ENCODE assay signal across 13 cellular contexts in the genomic region with DNA sequence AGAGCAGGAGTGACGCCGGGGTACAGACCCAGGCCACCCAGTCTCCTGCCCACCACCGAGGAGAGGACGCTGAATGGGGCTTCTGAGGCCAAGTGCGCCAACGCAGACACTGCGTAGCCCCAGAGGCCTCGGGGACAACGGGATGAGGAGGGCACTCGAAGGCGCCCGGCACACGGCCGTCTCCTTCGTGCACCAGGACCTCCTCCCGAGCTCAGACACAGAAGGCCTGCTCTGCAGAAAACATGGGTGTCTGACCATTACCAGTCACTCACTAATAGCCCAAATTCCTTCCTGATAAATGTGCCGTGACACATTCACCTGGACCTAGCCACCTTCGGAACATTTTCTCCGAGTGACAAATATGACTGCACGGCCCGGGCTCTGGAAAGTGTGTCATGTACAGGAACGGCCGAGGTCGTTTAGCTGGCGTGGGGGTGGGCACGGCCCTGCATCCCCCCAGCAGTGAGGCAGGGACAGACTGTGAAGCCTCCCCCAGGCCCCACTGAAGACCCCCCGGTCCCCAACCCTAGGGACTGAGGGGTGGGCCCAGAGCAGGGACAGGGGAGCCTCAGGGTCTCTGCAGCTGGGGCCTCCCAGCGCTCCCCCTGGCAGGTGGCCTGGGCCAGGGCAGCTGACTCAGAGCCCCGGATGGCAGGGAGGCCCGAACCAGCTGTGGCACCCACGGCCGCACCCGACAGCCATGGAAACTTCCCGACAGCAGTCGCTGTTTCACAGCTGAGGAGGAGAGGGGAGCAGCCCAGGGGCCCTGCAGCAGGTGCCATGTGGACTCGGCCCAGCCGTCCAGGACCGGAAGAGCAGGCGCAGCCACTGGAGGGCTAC. TPM values are rescaled to one million over a fixed set of nuclear protein-coding genes. Genes with fewer than 3 reads are reported as not detected.
DNase-seq lines count a peak whose midpoint lies in the region; ATAC-seq, FAIRE-seq and TF ChIP-seq lines count a peak whose summit lies in the region.
"Had no signal": no experiment of that assay in that cellular context is flagged by ENCODE, and none has a peak within 500 bp of the region (broad histone marks: within the 10 kb centered on the region; RNA-seq: fewer than 3 reads in every experiment).

No MANE protein-coding gene starts in this region.

- no peak overlapping the region for H3K27ac Mint-ChIP-seq in CD4-positive, alpha-beta memory T cell
- H3K27ac Mint-ChIP-seq: WTC11 had no signal

- TF ChIP-seq CTCF in Panc1 (IDR thresholded peaks at IDR 0.05) = no peak
- TF ChIP-seq CTCF in kidney (IDR thresholded peaks at IDR 0.05; ENCODE audit: borderline replicate concordance, extremely low read depth, insufficient read depth) = no peak

- no peak overlapping the region for H3K27ac ChIP-seq in Panc1 (ENCODE audit: low read length)
- no peak overlapping the region for H3K27ac ChIP-seq in kidney (ENCODE audit: low read depth in 2 of 2, low read length in 2 of 2)
- H3K27ac ChIP-seq in skin epidermis = peak overlapping the region in 18 of 21 experiments; percentile 4 to 85 (median 72)
- no peak overlapping the region for H3K27ac ChIP-seq in CD4-positive, alpha-beta memory T cell (ENCODE audit: low read depth, low read length)
- H3K27ac ChIP-seq: A549, pancreas had no signal

- H3K4me3 ChIP-seq in Panc1 (ENCODE audit: low read depth in 2 of 2, low read length in 2 of 2) (no peak overlapping the region), kidney (ENCODE audit: low read length in 2 of 2) (no peak overlapping the region), skin epidermis (no peak overlapping the region)
- no peak overlapping the region for H3K4me3 ChIP-seq in CD4-positive, alpha-beta memory T cell (ENCODE audit: low read length in 2 of 2)
- H3K4me3 ChIP-seq: A549, pancreas had no signal

- intact Hi-C loops in Panc1 (cut with micrococcal nuclease; ENCODE audit: unreplicated experiment) = no loop called here
- intact Hi-C loops in kidney (cut with DNase I) = no loop called here
- intact Hi-C loops in CD4-positive, alpha-beta memory T cell (cut with micrococcal nuclease) = no loop called here

- peak; percentile 25 for DNase-seq in activated CD4-positive, CD25-positive, alpha-beta regulatory T cell treated with anti-CD3 and anti-CD28 coated beads, Interleukin-2, amount 50 U/mL, for 72 hours
- DNase-seq in activated CD4-positive, CD25-positive, alpha-beta regulatory T cell (lab: John Stamatoyannopoulos, UW) = no peak
- DNase-seq in Panc1 (ENCODE audit: low read depth, low spot score) (no peak), kidney (peak; percentile 63), A172 (ENCODE audit: low spot score) (no peak), COLO668 (lab: John Stamatoyannopoulos, UW; ENCODE audit: unreplicated experiment) (no peak)
- no peak for DNase-seq in CD4-positive, alpha-beta memory T cell
- DNase-seq: activated gamma-delta T cell had no signal

- in situ Hi-C loops in Panc1 (cut with HindIII; ENCODE audit: low pct_unique_long_range_greater_than_20kb, low sequenced_read_pairs) = no loop called here

- no peak overlapping the region for H3K4me3 Mint-ChIP-seq in CD4-positive, alpha-beta memory T cell
- H3K4me3 Mint-ChIP-seq: WTC11 had no signal

- no peaks in the 10 kb centered on the region for H3K27me3 ChIP-seq in Panc1 (ENCODE audit: control insufficient read depth, insufficient read depth, low read length)
- no peaks in the 10 kb centered on the region for H3K27me3 ChIP-seq in CD4-positive, alpha-beta memory T cell (ENCODE audit: insufficient read depth, low read length)
- H3K27me3 ChIP-seq: pancreas had no signal

- no peaks in the 10 kb centered on the region for H3K4me1 Mint-ChIP-seq in CD4-positive, alpha-beta memory T cell
- H3K4me1 Mint-ChIP-seq: WTC11 had no signal

- BruUV-seq in Panc1 (replicated peaks; lab: Mats Ljungman, UMichigan) = no TSS peak

- POLR2A ChIA-PET in Panc1 (lab: Charles Lee) = no interaction called here
- POLR2A ChIA-PET in CD4-positive, alpha-beta memory T cell (lab: Charles Lee; ENCODE audit: partially characterized antibody) = no interaction called here

- peaks cover 0 to 3% of the 10 kb centered on the region in 2 donors for H3K27me3 Mint-ChIP-seq in CD4-positive, alpha-beta memory T cell

- no peak overlapping the region for H3K9ac ChIP-seq in kidney (ENCODE audit: low read length in 2 of 2)

- no peak for FAIRE-seq in kidney (lab: Jason Lieb, UNC)
- FAIRE-seq: A549, keratinocyte, pancreas had no signal

- no peaks in the 10 kb centered on the region for H3K4me1 ChIP-seq in Panc1 (ENCODE audit: control insufficient read depth, insufficient read depth, low read length)
- peaks cover 0 to 3% of the 10 kb centered on the region in 2 donors for H3K4me1 ChIP-seq in kidney (ENCODE audit: control insufficient read depth in 1 of 2, insufficient read depth in 1 of 2, low read depth in 1 of 2, low read length in 2 of 2)
- H3K4me1 ChIP-seq in CD4-positive, alpha-beta memory T cell (ENCODE audit: insufficient read depth, low read length) = no peaks in the 10 kb centered on the region
- H3K4me1 ChIP-seq: A549, pancreas had no signal

- CTCF ChIA-PET in Panc1 (lab: Charles Lee) = no interaction called here
- CTCF ChIA-PET in CD4-positive, alpha-beta memory T cell (lab: Charles Lee; ENCODE audit: partially characterized antibody) = no interaction called here

- H3K36me3 Mint-ChIP-seq in CD4-positive, alpha-beta memory T cell = no peaks in the 10 kb centered on the region
- H3K36me3 Mint-ChIP-seq: WTC11 had no signal

- ATAC-seq in Panc1 = peak; percentile 63
- ATAC-seq: pancreas, WTC11 had no signal

- H3K9me3 Mint-ChIP-seq in CD4-positive, alpha-beta memory T cell = peaks cover 0 to 7% (median 4%) of the 10 kb centered on the region in 8 donors
- H3K9me3 Mint-ChIP-seq: WTC11 had no signal

- H3K36me3 ChIP-seq in Panc1 (ENCODE audit: control insufficient read depth, insufficient read depth, low read length) = no peaks in the 10 kb centered on the region
- H3K36me3 ChIP-seq in kidney (ENCODE audit: control insufficient read depth in 1 of 2, insufficient read depth in 2 of 2, low read length in 2 of 2) = no peaks in the 10 kb centered on the region
- no peaks in the 10 kb centered on the region for H3K36me3 ChIP-seq in CD4-positive, alpha-beta memory T cell (ENCODE audit: insufficient read depth, low read length)
- H3K36me3 ChIP-seq: pancreas had no signal

- H3K9me3 ChIP-seq in Panc1 (ENCODE audit: control insufficient read depth, insufficient read depth, low read depth, low read length) = no peaks in the 10 kb centered on the region
- H3K9me3 ChIP-seq in kidney (ENCODE audit: control insufficient read depth in 1 of 2, low read length in 2 of 2) = no peaks in the 10 kb centered on the region
- H3K9me3 ChIP-seq in CD4-positive, alpha-beta memory T cell (ENCODE audit: control insufficient read depth in 1 of 2, low read length in 2 of 2) = no peaks in the 10 kb centered on the region
- H3K9me3 ChIP-seq: A549, pancreas had no signal

RNA-seq across cellular contexts. Expression of a gene that starts 16.7 kb away (rescaled TPM):
- total RNA-seq in Panc1 (2021; ENCODE audit: unreplicated experiment) = 29.9 TPM
- polyA plus RNA-seq in Panc1 (2012; ENCODE audit: insufficient read length) = 37.6 TPM
- total RNA-seq in kidney = 174 TPM
- 52.4 TPM for polyA plus RNA-seq in kidney (ENCODE audit: insufficient read depth, low read depth, low replicate concordance)
- 163 and 221 TPM in 2 replicates for total RNA-seq in A172 (2014; rRNA removed; shearing (Covaris generic))
- total RNA-seq in CD4-positive, alpha-beta memory T cell = 10 to 100 TPM; 21.8 to 25.7 TPM
- polyA plus RNA-seq in CD4-positive, alpha-beta memory T cell = 1 to 10 TPM in 1 of 2 donors, under 1 TPM in 1; 0.77 to 1.5 TPM

Comparison
In these comparisons a context has a peak if more than half of its experiments do, and no peak if none do; other contexts are left out.
1. DNase-seq: peak in activated CD4-positive, CD25-positive, alpha-beta regulatory T cell treated with anti-CD3 and anti-CD28 coated beads, Interleukin-2, amount 50 U/mL, for 72 hours (single experiment) and kidney (single experiment); none in activated CD4-positive, CD25-positive, alpha-beta regulatory T cell (0 of 4), Panc1 (single experiment), A172 (single experiment), COLO668 (single experiment) and CD4-positive, alpha-beta memory T cell (0 of 5).
2. H3K27ac ChIP-seq: peak in skin epidermis (18 of 21); none in Panc1 (single experiment), kidney (0 of 2) and CD4-positive, alpha-beta memory T cell (single experiment).